34 cellular contexts compared by ENCODE assay signal in the genomic region with DNA sequence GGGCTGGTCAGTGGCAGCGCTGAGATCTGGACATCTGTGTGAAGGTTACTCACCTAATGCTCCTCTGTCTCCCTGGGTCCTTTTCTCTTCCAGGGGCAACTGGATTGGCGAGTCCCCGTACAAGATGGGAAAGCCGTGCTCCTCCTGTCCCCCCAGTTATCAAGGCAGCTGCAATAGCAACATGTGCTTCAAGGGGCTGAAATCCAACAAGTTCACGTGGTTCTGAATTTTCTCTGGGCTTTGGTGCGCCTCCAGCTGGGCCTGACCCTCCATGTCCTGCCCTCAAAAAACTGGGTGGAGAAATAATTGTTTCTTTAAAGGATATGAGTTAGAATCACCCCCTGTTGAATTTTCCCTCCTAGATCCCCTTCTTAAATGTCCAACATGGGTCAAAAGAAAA. TPM values are rescaled to one million over a fixed set of nuclear protein-coding genes. Genes with fewer than 3 reads are reported as not detected.
"Had no signal": no experiment of that assay in that cellular context is flagged by ENCODE, and none has a peak within 500 bp of the region (broad histone marks: within the 10 kb centered on the region; RNA-seq: fewer than 3 reads in every experiment).

No MANE protein-coding gene starts in this region.

- H3K27ac ChIP-seq: neural progenitor cell, ovary, parathyroid adenoma, psoas muscle, skin epidermis, spleen, suprapubic skin, testis, tibial artery, upper lobe of left lung, vagina had no signal

- ATAC-seq: naive thymus-derived CD4-positive, alpha-beta T cell; natural killer cell; psoas muscle; right cardiac atrium; sciatic nerve; stimulated activated memory B cell treated with anti-CD40 and anti-IgM and Interleukin-4, amounts not matched to agents 10 μg/mL and 1 μg/mL and 100 μg/mL, for 72 hours; stimulated activated naive CD8-positive, alpha-beta T cell treated with anti-CD3 and anti-CD28 coated beads, Interleukin-15, amount 100 ng/mL, for 72 hours; stimulated activated naive CD8-positive, alpha-beta T cell treated with anti-CD3 and anti-CD28 coated beads, Interleukin-15, Interleukin-2, amounts not matched to agents 100 U/mL and 50 U/mL, for 24 hours had no signal

- H3K36me3 ChIP-seq: neural progenitor cell, ovary, spleen, suprapubic skin, tibial artery, upper lobe of left lung, vagina had no signal

- H3K4me3 ChIP-seq: neural progenitor cell, ovary, psoas muscle, skin epidermis, smooth muscle cell, spleen, suprapubic skin, testis, tibial artery, upper lobe of left lung, vagina had no signal

- H3K4me2 ChIP-seq: neural progenitor cell, smooth muscle cell had no signal

- H3K9me3 ChIP-seq: ovary, psoas muscle, spleen, suprapubic skin, testis, tibial artery, upper lobe of left lung, vagina had no signal

- DNase-seq: naive thymus-derived CD4-positive, alpha-beta T cell; natural killer cell; occipital lobe; posterior cingulate gyrus; psoas muscle; spleen; stimulated activated CD4-positive, alpha-beta T cell treated with anti-CD3 and anti-CD28 coated beads, Interleukin-12 subunit alpha, Interleukin-12 subunit beta, amount 100 ng/mL, for 4 hours; stimulated activated CD4-positive, alpha-beta T cell treated with anti-CD3 and anti-CD28 coated beads, Interleukin-1b, Interleukin-23, amount 100 ng/mL, for 48 hours; stimulated activated CD4-positive, alpha-beta T cell treated with anti-CD3 and anti-CD28 coated beads, Interleukin-4, amount 100 ng/mL, for 1 hour; stimulated activated CD4-positive, alpha-beta T cell treated with anti-CD3 and anti-CD28 coated beads, Interleukin-4, amount 100 ng/mL, for 4 hours; stimulated activated CD8-positive, alpha-beta memory T cell treated with anti-CD3 and anti-CD28 coated beads, Interleukin-4, amount 100 ng/mL, for 48 hours; stimulated activated naive CD4-positive, alpha-beta T cell; stimulated activated naive CD8-positive, alpha-beta T cell treated with anti-CD3 and anti-CD28 coated beads, Interleukin-15, amount 100 ng/mL, for 72 hours; stimulated activated naive CD8-positive, alpha-beta T cell treated with anti-CD3 and anti-CD28 coated beads, Interleukin-15, Interleukin-2, amounts not matched to agents 100 U/mL and 50 U/mL, for 24 hours; substantia nigra; testis; tibial artery; trophoblast cell; upper lobe of left lung had no signal

- H3K27me3 ChIP-seq: neural progenitor cell, ovary, testis, upper lobe of left lung, vagina had no signal

- H3K4me1 Mint-ChIP-seq: natural killer cell; nephron; stimulated activated memory B cell treated with anti-CD40 and anti-IgM and Interleukin-4, amounts not matched to agents 10 μg/mL and 1 μg/mL and 100 μg/mL, for 72 hours; stimulated activated naive CD8-positive, alpha-beta T cell treated with anti-CD3 and anti-CD28 coated beads, Interleukin-15, amount 100 ng/mL, for 72 hours had no signal

- H3K9ac ChIP-seq: neural progenitor cell, parathyroid adenoma had no signal

- H3K4me1 ChIP-seq: parathyroid adenoma, psoas muscle, spleen, suprapubic skin, tibial artery, upper lobe of left lung, vagina had no signal

- H3K27me3 Mint-ChIP-seq: stimulated activated naive CD8-positive, alpha-beta T cell treated with anti-CD3 and anti-CD28 coated beads, Interleukin-15, amount 100 ng/mL, for 72 hours had no signal

- H3K4me3 Mint-ChIP-seq: naive thymus-derived CD4-positive, alpha-beta T cell; natural killer cell; nephron; neural progenitor cell; stimulated activated memory B cell treated with anti-CD40 and anti-IgM and Interleukin-4, amounts not matched to agents 10 μg/mL and 1 μg/mL and 100 μg/mL, for 72 hours; stimulated activated naive CD8-positive, alpha-beta T cell treated with anti-CD3 and anti-CD28 coated beads, Interleukin-15, amount 100 ng/mL, for 72 hours had no signal

- H3K79me2 ChIP-seq: parathyroid adenoma had no signal

- H3K36me3 Mint-ChIP-seq: naive thymus-derived CD4-positive, alpha-beta T cell; natural killer cell; neural progenitor cell; stimulated activated memory B cell treated with anti-CD40 and anti-IgM and Interleukin-4, amounts not matched to agents 10 μg/mL and 1 μg/mL and 100 μg/mL, for 72 hours had no signal

- H3K27ac Mint-ChIP-seq: naive thymus-derived CD4-positive, alpha-beta T cell; natural killer cell; nephron; neural progenitor cell; stimulated activated memory B cell treated with anti-CD40 and anti-IgM and Interleukin-4, amounts not matched to agents 10 μg/mL and 1 μg/mL and 100 μg/mL, for 72 hours; stimulated activated naive CD8-positive, alpha-beta T cell treated with anti-CD3 and anti-CD28 coated beads, Interleukin-15, amount 100 ng/mL, for 72 hours had no signal

- H3K9me3 Mint-ChIP-seq: naive thymus-derived CD4-positive, alpha-beta T cell; natural killer cell; nephron; neural progenitor cell; stimulated activated memory B cell treated with anti-CD40 and anti-IgM and Interleukin-4, amounts not matched to agents 10 μg/mL and 1 μg/mL and 100 μg/mL, for 72 hours; stimulated activated naive CD8-positive, alpha-beta T cell treated with anti-CD3 and anti-CD28 coated beads, Interleukin-15, amount 100 ng/mL, for 72 hours had no signal

RNA-seq across cellular contexts. Expression of gene HNF4A, which starts 4.9 kb away (rescaled TPM):
- total RNA-seq: naive thymus-derived CD4-positive, alpha-beta T cell; natural killer cell; occipital lobe; osteoblast; sciatic nerve; smooth muscle cell; spleen; suprapubic skin; ureter; vagina had no signal
- polyA plus RNA-seq: naive thymus-derived CD4-positive, alpha-beta T cell; neural cell; smooth muscle cell had no signal

RNA-seq across cellular contexts. Expression of gene R3HDML, which starts 13.7 kb away (rescaled TPM):
- total RNA-seq: naive thymus-derived CD4-positive, alpha-beta T cell; natural killer cell; occipital lobe; osteoblast; ovary; psoas muscle; renal cortical epithelial cell; right cardiac atrium; sciatic nerve; smooth muscle cell; spleen; suprapubic skin; upper lobe of left lung; ureter; vagina had no signal
- polyA plus RNA-seq: naive thymus-derived CD4-positive, alpha-beta T cell; neural cell; ovary; psoas muscle; right cardiac atrium; smooth muscle cell; spleen had no signal
